In genomic region chr19:1205114-1206062, GRCh38 we compare ENCODE assay signal across 8 cellular contexts. TPM values are rescaled to one million over a fixed set of nuclear protein-coding genes. Genes with fewer than 3 reads are reported as not detected.
DNase-seq lines count a peak whose midpoint lies in the region; ATAC-seq and TF ChIP-seq lines count a peak whose summit lies in the region.

TSS of gene STK11 (plus strand) at chr19:1205778. CDS start at chr19:1206914, 1,136 bp downstream.

- TF ChIP-seq CTCF in GM12875 (IDR thresholded peaks at IDR 0.05; ENCODE audit: borderline replicate concordance, insufficient read depth, low read depth, low read length) (no peak), transverse colon (IDR thresholded peaks at IDR 0.05) (no peak)

- 4 to 7% (median 5%) methylated on average over 40 to 102 of the region's 106 CpGs for WGBS in adipose tissue, 3 donors
- WGBS in transverse colon (ENCODE audit: low coverage in 1 of 2), 2 donors: 6% methylated on average over 71 of the region's 106 CpGs; no CpG with 5 or more reads in 1 of the 2 donors

- no peaks in the 10 kb centered on the region for H3K9me3 ChIP-seq in transverse colon

- H3K27ac ChIP-seq in adipose tissue (ENCODE audit: low read depth, low read length): no peak within 1 kb of the TSS
- H3K27ac ChIP-seq in transverse colon: peak within 1 kb of the TSS; percentile 87 to 91 (median 90)

- intact Hi-C loops in cardiac septum (cut with DNase I): no loop called here
- intact Hi-C loops in transverse colon (cut with DNase I; ENCODE audit: low total_unique reads): no loop called here

- H3K4me1 ChIP-seq in transverse colon: peaks cover 26 to 67% (median 60%) of the 10 kb centered on the region in 4 donors

- H3K27ac Mint-ChIP-seq in T-cell: peak within 1 kb of the TSS; percentile 92 to 94

- POLR2A ChIA-PET in T-cell (lab: Charles Lee): no interaction called here

- peaks cover 2% of the 10 kb centered on the region for H3K36me3 Mint-ChIP-seq in T-cell

- H3K4me3 ChIP-seq in GM12875 (ENCODE audit: low read depth, low read length): peak within 1 kb of the TSS; percentile 92
- H3K4me3 ChIP-seq in transverse colon: peak within 1 kb of the TSS; percentile 49 to 93 (median 79)

- peak; percentile 66 for TF ChIP-seq POLR2A in transverse colon (IDR thresholded peaks at IDR 0.05)

- peak within 1 kb of the TSS; percentile 93 to 98 (median 94) for H3K4me3 Mint-ChIP-seq in T-cell

- CTCF ChIA-PET in T-cell (lab: Charles Lee): interaction anchor here in 1 of 2 donors (0.7 kb wide), 1 partner anchor 12 kb away, joined by 4 read pairs; no protein-coding TSS in a partner anchor

- H3K4me1 Mint-ChIP-seq in T-cell: peaks cover 33 to 41% (median 36%) of the 10 kb centered on the region in 3 donors

- no peaks in the 10 kb centered on the region for H3K27me3 ChIP-seq in transverse colon

- no peaks in the 10 kb centered on the region for H3K9me3 Mint-ChIP-seq in T-cell

- H3K36me3 ChIP-seq in transverse colon: no peaks in the 10 kb centered on the region

- ATAC-seq in HG02763 (IDR thresholded peaks at IDR 0.05; ENCODE audit: unreplicated experiment) (peak; percentile 86), T-cell (replicated peaks in 1 of 4) (peak; percentile 93 to 96 (median 94))

- H3K27me3 Mint-ChIP-seq in T-cell: no peaks in the 10 kb centered on the region

- in situ Hi-C loops in transverse colon (cut with MboI; ENCODE audit: low pct_ligation_motif_present in 1 of 4, low pct_unique_long_range_greater_than_20kb in 1 of 4, low sequenced_read_pairs in 3 of 4): no loop called here

- peak; percentile 96 for DNase-seq in NCI-H1436 (lab: John Stamatoyannopoulos, UW)
- peak; percentile 97 to 100 (median 99) for DNase-seq in T-cell
- DNase-seq in cardiac septum (ENCODE audit: low spot score): peak; percentile 100
- DNase-seq in pons (ENCODE audit: low spot score): peak; percentile 95
- peak; percentile 99 for DNase-seq in transverse colon

- TF ChIP-seq EP300 in transverse colon (IDR thresholded peaks at IDR 0.05; ENCODE audit: low read depth): no peak

RNA-seq across cellular contexts. Expression of gene STK11, which starts in this region (rescaled TPM):
- 100 to 1,000 TPM in 2 of 5 donors, 10 to 100 TPM in 3; 70.2 to 115 (median 99.5) TPM for total RNA-seq in T-cell
- 10 to 100 TPM; 24.5 to 42.9 (median 39.4) TPM for polyA plus RNA-seq in adipose tissue
- 49.7 TPM for total RNA-seq in cardiac septum
- 100 to 1,000 TPM in 3 of 4 donors, 10 to 100 TPM in 1; 93.7 to 152 (median 103) TPM for total RNA-seq in transverse colon
